Comparison of ENCODE assay signal across 17 cellular contexts in the genomic region with DNA sequence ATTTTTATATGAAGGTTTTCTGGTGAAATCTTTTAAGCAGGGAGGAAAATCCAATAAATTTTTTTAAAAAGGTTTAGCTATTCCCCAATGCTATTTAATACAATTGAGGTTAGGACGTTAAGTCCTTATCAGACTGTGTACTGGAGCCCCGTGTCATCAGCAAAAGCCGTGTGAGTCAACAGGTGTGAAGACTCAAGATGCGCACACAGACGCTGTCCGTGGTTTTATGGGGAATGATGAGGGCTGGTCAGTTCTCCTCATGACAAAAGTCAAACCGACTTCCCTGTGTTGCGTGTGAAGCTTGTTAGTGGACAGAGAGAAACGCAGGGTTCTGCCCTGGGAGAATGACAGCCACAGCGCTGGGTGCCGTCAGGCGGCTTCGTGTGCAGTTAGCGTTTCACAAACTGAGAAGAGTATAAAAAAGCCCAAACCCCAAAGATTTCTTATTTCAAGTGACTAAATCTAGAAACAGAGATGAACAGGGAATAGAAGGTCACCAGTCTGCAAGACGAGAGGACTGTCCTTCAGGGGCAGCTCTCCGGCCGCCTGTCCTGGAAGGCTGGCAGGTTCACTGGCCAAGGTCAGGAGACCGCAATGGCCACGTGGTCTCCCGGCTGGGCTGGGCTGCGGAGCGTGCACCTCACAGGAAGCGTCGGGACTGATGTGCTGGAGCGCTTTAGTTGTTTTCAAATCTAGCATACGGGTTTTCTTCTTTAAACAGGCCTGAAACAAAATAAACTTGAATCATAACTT. TPM values are rescaled to one million over a fixed set of nuclear protein-coding genes. Genes with fewer than 3 reads are reported as not detected.
DNase-seq lines count a peak whose midpoint lies in the region; ATAC-seq and TF ChIP-seq lines count a peak whose summit lies in the region.
"Had no signal": no experiment of that assay in that cellular context is flagged by ENCODE, and none has a peak within 500 bp of the region (broad histone marks: within the 10 kb centered on the region; RNA-seq: fewer than 3 reads in every experiment).

No MANE protein-coding gene starts in this region.

- WGBS in right lobe of liver (ENCODE audit: insufficient coverage, low coverage, low lambda C conversion rate, missing lambda C conversion rate): 79% methylated on average over 16 of the region's 26 CpGs
- WGBS in aorta, 2 donors: 87% methylated on average over 26 of the region's 26 CpGs

- H3K27me3 ChIP-seq in right lobe of liver: no peaks in the 10 kb centered on the region
- no peaks in the 10 kb centered on the region for H3K27me3 ChIP-seq in aorta (ENCODE audit: control insufficient read depth in 1 of 2, insufficient read depth in 2 of 2, low read length in 1 of 2)

- no peak for TF ChIP-seq CTCF in right lobe of liver (IDR thresholded peaks at IDR 0.05)
- no peak for TF ChIP-seq CTCF in mesothelial cell of epicardium (IDR thresholded peaks at IDR 0.05; ENCODE audit: unreplicated experiment)

- CTCF ChIA-PET in activated CD4-positive, alpha-beta memory T cell treated with anti-CD3 and anti-CD28 coated beads, Interleukin-2, amount 10 ng/mL, durations not matched to agents 7 days and 5 days (lab: Charles Lee): interaction anchor here (1.5 kb wide), 1 partner anchor 22 kb away, joined by 3 read pairs; a partner anchor contains a TSS

- no peak overlapping the region for H3K27ac ChIP-seq in right lobe of liver
- H3K27ac ChIP-seq in aorta (ENCODE audit: low read depth in 1 of 2, low read length in 2 of 2): no peak overlapping the region

- H3K4me1 Mint-ChIP-seq in activated naive CD8-positive, alpha-beta T cell (ENCODE audit: low read depth): peaks cover 40% of the 10 kb centered on the region
- H3K4me1 Mint-ChIP-seq in activated naive CD8-positive, alpha-beta T cell treated with anti-CD3 and anti-CD28 coated beads, Interleukin-2, amount 50 U/mL, for 24 hours: peaks cover 44% of the 10 kb centered on the region
- H3K4me1 Mint-ChIP-seq in activated CD4-positive, alpha-beta memory T cell treated with anti-CD3 and anti-CD28 coated beads, Interleukin-2, amount 10 ng/mL, durations not matched to agents 7 days and 5 days: peaks cover 43% of the 10 kb centered on the region
- peaks cover 5% of the 10 kb centered on the region for H3K4me1 Mint-ChIP-seq in mesothelial cell of epicardium

- ATAC-seq in activated naive CD8-positive, alpha-beta T cell treated with anti-CD3 and anti-CD28 coated beads, Interleukin-2, amount 50 U/mL, for 24 hours: no peak
- ATAC-seq in right lobe of liver (peak in 3 of 4 donors; percentile 26 to 69 (median 51)), aorta (ENCODE audit: low FRiP score) (no peak), GM18505 (IDR thresholded peaks at IDR 0.05; ENCODE audit: unreplicated experiment) (no peak)

- no peak for TF ChIP-seq POLR2A in right lobe of liver (IDR thresholded peaks at IDR 0.05)
- no peak for TF ChIP-seq POLR2A in GM18505 (IDR thresholded peaks at IDR 0.05; ENCODE audit: borderline replicate concordance, extremely low read depth, insufficient read depth, insufficient read length)

- intact Hi-C loops in right lobe of liver (cut with DNase I): no loop called here
- intact Hi-C loops in aorta (cut with DNase I): no loop called here

- H3K27ac Mint-ChIP-seq in activated naive CD8-positive, alpha-beta T cell: peak overlapping the region; percentile 34
- H3K27ac Mint-ChIP-seq in activated naive CD8-positive, alpha-beta T cell treated with anti-CD3 and anti-CD28 coated beads, Interleukin-2, amount 50 U/mL, for 24 hours: no peak overlapping the region
- H3K27ac Mint-ChIP-seq in activated CD4-positive, alpha-beta memory T cell treated with anti-CD3 and anti-CD28 coated beads, Interleukin-2, amount 10 ng/mL, durations not matched to agents 7 days and 5 days: peak overlapping the region; percentile 42
- no peak overlapping the region for H3K27ac Mint-ChIP-seq in mesothelial cell of epicardium
- H3K27ac Mint-ChIP-seq: dendritic cell treated with granulocyte-macrophage colony-stimulating factor and Interleukin-4, amounts not matched to agents 40 ng/mL and 50 ng/mL, for 4 days had no signal

- H3K4me1 ChIP-seq in right lobe of liver (peaks cover 0 to 10% (median under 1%) of the 10 kb centered on the region in 4 donors), aorta (ENCODE audit: control insufficient read depth in 1 of 2, insufficient read depth in 2 of 2, low read length in 2 of 2) (no peaks in the 10 kb centered on the region)

- no peak for DNase-seq in activated naive CD8-positive, alpha-beta T cell treated with anti-CD3 and anti-CD28 coated beads, Interleukin-2, amount 50 U/mL, for 24 hours
- no peak for DNase-seq in activated CD4-positive, alpha-beta memory T cell treated with anti-CD3 and anti-CD28 coated beads, Interleukin-2, amount 10 ng/mL, durations not matched to agents 7 days and 5 days
- DNase-seq in right lobe of liver: peak in 1 of 3 donors; percentile 35
- DNase-seq in aorta: peak; percentile 30 to 42
- no peak for DNase-seq in mesothelial cell of epicardium (ENCODE audit: low spot score in 2 of 2, unreplicated experiment in 2 of 2)
- DNase-seq: activated gamma-delta T cell; COR-L47; EL; foreskin fibroblast; H7; NCI-H1694; occipital lobe; stimulated activated CD4-positive, alpha-beta T cell treated with anti-CD3 and anti-CD28 coated beads, Interleukin-1b, Interleukin-23, amount 100 ng/mL, for 48 hours had no signal

- H3K9me3 ChIP-seq in right lobe of liver (no peaks in the 10 kb centered on the region), aorta (ENCODE audit: control insufficient read depth, low read length) (no peaks in the 10 kb centered on the region)
- H3K9me3 ChIP-seq: mucosa of descending colon had no signal

- H3K36me3 ChIP-seq in right lobe of liver (peaks cover 0 to 47% (median 32%) of the 10 kb centered on the region in 4 donors), aorta (ENCODE audit: control insufficient read depth in 1 of 2, insufficient read depth in 2 of 2, low read length in 1 of 2) (peaks cover 9 to 15% of the 10 kb centered on the region in 2 donors)

- POLR2A ChIA-PET in activated CD4-positive, alpha-beta memory T cell treated with anti-CD3 and anti-CD28 coated beads, Interleukin-2, amount 10 ng/mL, durations not matched to agents 7 days and 5 days (lab: Charles Lee): interaction anchor here (1.7 kb wide), 1 partner anchor 22 kb away, joined by 7 read pairs; a partner anchor contains a TSS

- no peaks in the 10 kb centered on the region for H3K36me3 Mint-ChIP-seq in activated naive CD8-positive, alpha-beta T cell
- peaks cover 31% of the 10 kb centered on the region for H3K36me3 Mint-ChIP-seq in activated naive CD8-positive, alpha-beta T cell treated with anti-CD3 and anti-CD28 coated beads, Interleukin-2, amount 50 U/mL, for 24 hours (ENCODE audit: low read depth)
- peaks cover 56% of the 10 kb centered on the region for H3K36me3 Mint-ChIP-seq in activated CD4-positive, alpha-beta memory T cell treated with anti-CD3 and anti-CD28 coated beads, Interleukin-2, amount 10 ng/mL, durations not matched to agents 7 days and 5 days (ENCODE audit: low read depth)
- peaks cover 23% of the 10 kb centered on the region for H3K36me3 Mint-ChIP-seq in mesothelial cell of epicardium

- H3K4me3 Mint-ChIP-seq in activated naive CD8-positive, alpha-beta T cell: no peak overlapping the region
- H3K4me3 Mint-ChIP-seq in activated naive CD8-positive, alpha-beta T cell treated with anti-CD3 and anti-CD28 coated beads, Interleukin-2, amount 50 U/mL, for 24 hours: no peak overlapping the region
- no peak overlapping the region for H3K4me3 Mint-ChIP-seq in activated CD4-positive, alpha-beta memory T cell treated with anti-CD3 and anti-CD28 coated beads, Interleukin-2, amount 10 ng/mL, durations not matched to agents 7 days and 5 days
- no peak overlapping the region for H3K4me3 Mint-ChIP-seq in mesothelial cell of epicardium
- H3K4me3 Mint-ChIP-seq: dendritic cell treated with granulocyte-macrophage colony-stimulating factor and Interleukin-4, amounts not matched to agents 40 ng/mL and 50 ng/mL, for 4 days had no signal

- no peaks in the 10 kb centered on the region for H3K9me3 Mint-ChIP-seq in activated naive CD8-positive, alpha-beta T cell (ENCODE audit: low read depth)
- no peaks in the 10 kb centered on the region for H3K9me3 Mint-ChIP-seq in activated naive CD8-positive, alpha-beta T cell treated with anti-CD3 and anti-CD28 coated beads, Interleukin-2, amount 50 U/mL, for 24 hours
- no peaks in the 10 kb centered on the region for H3K9me3 Mint-ChIP-seq in activated CD4-positive, alpha-beta memory T cell treated with anti-CD3 and anti-CD28 coated beads, Interleukin-2, amount 10 ng/mL, durations not matched to agents 7 days and 5 days
- no peaks in the 10 kb centered on the region for H3K9me3 Mint-ChIP-seq in mesothelial cell of epicardium
- H3K9me3 Mint-ChIP-seq: dendritic cell treated with granulocyte-macrophage colony-stimulating factor and Interleukin-4, amounts not matched to agents 40 ng/mL and 50 ng/mL, for 4 days had no signal

- H3K4me3 ChIP-seq in right lobe of liver (no peak overlapping the region), aorta (ENCODE audit: low read length in 2 of 2) (no peak overlapping the region)
- H3K4me3 ChIP-seq: mucosa of descending colon had no signal

- no peaks in the 10 kb centered on the region for H3K27me3 Mint-ChIP-seq in activated naive CD8-positive, alpha-beta T cell
- H3K27me3 Mint-ChIP-seq in activated naive CD8-positive, alpha-beta T cell treated with anti-CD3 and anti-CD28 coated beads, Interleukin-2, amount 50 U/mL, for 24 hours: no peaks in the 10 kb centered on the region
- no peaks in the 10 kb centered on the region for H3K27me3 Mint-ChIP-seq in activated CD4-positive, alpha-beta memory T cell treated with anti-CD3 and anti-CD28 coated beads, Interleukin-2, amount 10 ng/mL, durations not matched to agents 7 days and 5 days
- H3K27me3 Mint-ChIP-seq in mesothelial cell of epicardium (ENCODE audit: low read depth): no peaks in the 10 kb centered on the region
- H3K27me3 Mint-ChIP-seq: dendritic cell treated with granulocyte-macrophage colony-stimulating factor and Interleukin-4, amounts not matched to agents 40 ng/mL and 50 ng/mL, for 4 days had no signal

RNA-seq across cellular contexts. Expression of a gene that starts 22.4 kb away (rescaled TPM):
- 10 to 100 TPM; 80.3 to 82.6 TPM for total RNA-seq in activated CD4-positive, alpha-beta memory T cell treated with anti-CD3 and anti-CD28 coated beads, Interleukin-2, amount 10 ng/mL, durations not matched to agents 7 days and 5 days
- 100 to 1,000 TPM in 3 of 6 experiments, 10 to 100 TPM in 3; 54.3 to 195 (median 140) TPM for total RNA-seq in right lobe of liver
- 100 to 1,000 TPM; 268 to 271 TPM for total RNA-seq in aorta
- polyA plus RNA-seq in aorta: 100 to 1,000 TPM; 103 to 191 TPM
- 200 to 205 TPM (median 204 TPM) in 3 replicates for total RNA-seq in mesothelial cell of epicardium

RNA-seq across cellular contexts. Expression of a gene that starts 33.2 kb away (rescaled TPM):
- total RNA-seq in activated CD4-positive, alpha-beta memory T cell treated with anti-CD3 and anti-CD28 coated beads, Interleukin-2, amount 10 ng/mL, durations not matched to agents 7 days and 5 days: 10 to 100 TPM; 86.5 to 89.0 TPM
- 10 to 100 TPM; 33.4 to 41.2 (median 36.6) TPM for total RNA-seq in right lobe of liver
- 10 to 100 TPM; 63.2 to 68.9 TPM for total RNA-seq in aorta
- 10 to 100 TPM; 35.7 to 88.0 TPM for polyA plus RNA-seq in aorta
- total RNA-seq in mesothelial cell of epicardium: 82.2 to 84.5 TPM (median 83.9 TPM) in 3 replicates

RNA-seq across cellular contexts. Expression of a gene that starts 49.5 kb away (rescaled TPM):
- 10 to 100 TPM; 70.7 to 74.0 TPM for total RNA-seq in activated CD4-positive, alpha-beta memory T cell treated with anti-CD3 and anti-CD28 coated beads, Interleukin-2, amount 10 ng/mL, durations not matched to agents 7 days and 5 days
- total RNA-seq in right lobe of liver (10 to 100 TPM; 41.5 to 54.6 (median 49.9) TPM), aorta (10 to 100 TPM; 79.5 to 83.6 TPM), mesothelial cell of epicardium (95.4 to 102 TPM (median 97.2 TPM) in 3 replicates)
- 10 to 100 TPM; 46.8 to 60.0 TPM for polyA plus RNA-seq in aorta

Comparison
In these comparisons a context has a peak if more than half of its experiments do, and no peak if none do; other contexts are left out.
1. H3K27ac Mint-ChIP-seq: peak in activated naive CD8-positive, alpha-beta T cell (single experiment) and activated CD4-positive, alpha-beta memory T cell treated with anti-CD3 and anti-CD28 coated beads, Interleukin-2, amount 10 ng/mL, durations not matched to agents 7 days and 5 days (single experiment); none in activated naive CD8-positive, alpha-beta T cell treated with anti-CD3 and anti-CD28 coated beads, Interleukin-2, amount 50 U/mL, for 24 hours (single experiment) and mesothelial cell of epicardium (single experiment).
2. ATAC-seq: peak in right lobe of liver (3 of 4); none in activated naive CD8-positive, alpha-beta T cell treated with anti-CD3 and anti-CD28 coated beads, Interleukin-2, amount 50 U/mL, for 24 hours (single experiment), aorta (single experiment) and GM18505 (single experiment).
3. DNase-seq: peak in aorta (2 of 2); none in activated naive CD8-positive, alpha-beta T cell treated with anti-CD3 and anti-CD28 coated beads, Interleukin-2, amount 50 U/mL, for 24 hours (single experiment), activated CD4-positive, alpha-beta memory T cell treated with anti-CD3 and anti-CD28 coated beads, Interleukin-2, amount 10 ng/mL, durations not matched to agents 7 days and 5 days (single experiment) and mesothelial cell of epicardium (0 of 2).